ENCODE assay signal across 1 cellular context in the genomic region with DNA sequence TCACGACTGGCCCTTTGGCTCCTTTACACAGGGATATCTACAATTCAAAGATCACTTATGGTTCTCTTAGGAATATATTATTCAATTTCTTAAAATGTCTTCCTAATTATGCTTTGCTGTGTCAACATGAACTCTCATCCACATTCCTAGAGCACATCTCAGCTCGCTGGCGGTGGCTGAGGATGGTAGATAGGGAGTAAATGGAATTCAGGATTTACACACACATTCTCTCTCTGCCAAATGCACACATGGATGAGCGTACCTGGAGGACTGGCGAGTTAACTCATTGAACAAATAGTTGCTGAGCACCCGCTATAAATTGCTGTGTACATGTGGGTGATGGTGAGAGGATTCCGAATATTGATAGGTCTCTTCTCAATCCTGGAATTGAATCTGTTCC.
TF ChIP-seq lines count a peak whose summit lies in the region.

No MANE protein-coding gene starts in this region.

TF ChIP-seq in HepG2, 621 proteins besides CTCF, POLR2A, EP300 and RAD21 (continued from another document):
- TF ChIP-seq, protein P1, sequence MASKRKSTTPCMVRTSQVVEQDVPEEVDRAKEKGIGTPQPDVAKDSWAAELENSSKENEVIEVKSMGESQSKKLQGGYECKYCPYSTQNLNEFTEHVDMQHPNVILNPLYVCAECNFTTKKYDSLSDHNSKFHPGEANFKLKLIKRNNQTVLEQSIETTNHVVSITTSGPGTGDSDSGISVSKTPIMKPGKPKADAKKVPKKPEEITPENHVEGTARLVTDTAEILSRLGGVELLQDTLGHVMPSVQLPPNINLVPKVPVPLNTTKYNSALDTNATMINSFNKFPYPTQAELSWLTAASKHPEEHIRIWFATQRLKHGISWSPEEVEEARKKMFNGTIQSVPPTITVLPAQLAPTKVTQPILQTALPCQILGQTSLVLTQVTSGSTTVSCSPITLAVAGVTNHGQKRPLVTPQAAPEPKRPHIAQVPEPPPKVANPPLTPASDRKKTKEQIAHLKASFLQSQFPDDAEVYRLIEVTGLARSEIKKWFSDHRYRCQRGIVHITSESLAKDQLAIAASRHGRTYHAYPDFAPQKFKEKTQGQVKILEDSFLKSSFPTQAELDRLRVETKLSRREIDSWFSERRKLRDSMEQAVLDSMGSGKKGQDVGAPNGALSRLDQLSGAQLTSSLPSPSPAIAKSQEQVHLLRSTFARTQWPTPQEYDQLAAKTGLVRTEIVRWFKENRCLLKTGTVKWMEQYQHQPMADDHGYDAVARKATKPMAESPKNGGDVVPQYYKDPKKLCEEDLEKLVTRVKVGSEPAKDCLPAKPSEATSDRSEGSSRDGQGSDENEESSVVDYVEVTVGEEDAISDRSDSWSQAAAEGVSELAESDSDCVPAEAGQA (IDR thresholded peaks at IDR 0.05; ENCODE audit: low read depth): no peak
- TF ChIP-seq, protein P1 (CRISPR knock-in tag; IDR thresholded peaks at IDR 0.05; ENCODE audit: borderline replicate concordance): no peak
